1 cellular context compared by ENCODE assay signal in the genomic region with DNA sequence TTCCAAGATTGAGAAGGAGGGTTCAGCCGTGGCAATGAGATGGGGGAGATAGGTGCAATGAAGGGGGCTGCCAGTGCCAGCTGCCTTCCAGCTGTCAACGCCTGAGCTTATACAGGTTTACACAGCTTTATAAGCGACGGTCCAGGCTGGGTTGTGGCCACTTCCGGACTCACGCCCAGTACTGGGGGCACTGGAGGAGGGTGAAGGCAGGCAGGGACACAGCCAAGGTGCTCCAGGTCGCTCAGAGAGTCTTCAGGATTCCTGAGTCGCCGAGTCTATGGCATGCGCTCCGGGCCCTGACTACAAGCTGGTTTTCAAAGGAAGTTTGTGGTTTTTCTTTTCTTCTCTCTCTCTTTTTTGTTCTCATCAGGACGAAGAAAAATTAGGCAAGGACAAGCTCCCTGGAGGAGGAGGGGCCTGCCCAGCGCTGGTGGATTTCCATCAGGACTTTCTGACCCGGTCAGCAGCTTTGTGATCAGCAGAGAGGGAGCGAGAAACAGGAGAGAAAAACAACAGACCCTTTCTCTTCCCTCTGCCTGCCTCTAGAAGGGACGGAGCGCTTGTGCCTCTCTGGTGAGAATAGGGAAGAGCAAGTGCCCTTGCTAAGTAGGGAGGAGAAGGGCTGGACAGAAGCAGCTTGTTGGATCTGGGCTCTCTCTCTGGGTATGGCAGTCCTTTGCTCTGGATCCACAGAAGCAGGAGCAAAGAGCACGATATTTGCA.
TF ChIP-seq lines count a peak whose summit lies in the region.

A gene with protein sequence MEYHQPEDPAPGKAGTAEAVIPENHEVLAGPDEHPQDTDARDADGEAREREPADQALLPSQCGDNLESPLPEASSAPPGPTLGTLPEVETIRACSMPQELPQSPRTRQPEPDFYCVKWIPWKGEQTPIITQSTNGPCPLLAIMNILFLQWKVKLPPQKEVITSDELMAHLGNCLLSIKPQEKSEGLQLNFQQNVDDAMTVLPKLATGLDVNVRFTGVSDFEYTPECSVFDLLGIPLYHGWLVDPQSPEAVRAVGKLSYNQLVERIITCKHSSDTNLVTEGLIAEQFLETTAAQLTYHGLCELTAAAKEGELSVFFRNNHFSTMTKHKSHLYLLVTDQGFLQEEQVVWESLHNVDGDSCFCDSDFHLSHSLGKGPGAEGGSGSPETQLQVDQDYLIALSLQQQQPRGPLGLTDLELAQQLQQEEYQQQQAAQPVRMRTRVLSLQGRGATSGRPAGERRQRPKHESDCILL (minus strand): TSS at position 572 of the 722 bp plus-strand sequence. CDS start 4,285 bp downstream, outside the sequence.

TF ChIP-seq in K562, 482 proteins besides CTCF, POLR2A, EP300 and RAD21 (continued from another document):
- TF ChIP-seq, protein P1, sequence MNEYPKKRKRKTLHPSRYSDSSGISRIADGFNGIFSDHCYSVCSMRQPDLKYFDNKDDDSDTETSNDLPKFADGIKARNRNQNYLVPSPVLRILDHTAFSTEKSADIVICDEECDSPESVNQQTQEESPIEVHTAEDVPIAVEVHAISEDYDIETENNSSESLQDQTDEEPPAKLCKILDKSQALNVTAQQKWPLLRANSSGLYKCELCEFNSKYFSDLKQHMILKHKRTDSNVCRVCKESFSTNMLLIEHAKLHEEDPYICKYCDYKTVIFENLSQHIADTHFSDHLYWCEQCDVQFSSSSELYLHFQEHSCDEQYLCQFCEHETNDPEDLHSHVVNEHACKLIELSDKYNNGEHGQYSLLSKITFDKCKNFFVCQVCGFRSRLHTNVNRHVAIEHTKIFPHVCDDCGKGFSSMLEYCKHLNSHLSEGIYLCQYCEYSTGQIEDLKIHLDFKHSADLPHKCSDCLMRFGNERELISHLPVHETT (CRISPR knock-in tag; conservative IDR thresholded peaks at IDR 0.05 in 1 of 2, IDR thresholded peaks at IDR 0.05 in 1 of 2), result no peak
- TF ChIP-seq, protein P2, sequence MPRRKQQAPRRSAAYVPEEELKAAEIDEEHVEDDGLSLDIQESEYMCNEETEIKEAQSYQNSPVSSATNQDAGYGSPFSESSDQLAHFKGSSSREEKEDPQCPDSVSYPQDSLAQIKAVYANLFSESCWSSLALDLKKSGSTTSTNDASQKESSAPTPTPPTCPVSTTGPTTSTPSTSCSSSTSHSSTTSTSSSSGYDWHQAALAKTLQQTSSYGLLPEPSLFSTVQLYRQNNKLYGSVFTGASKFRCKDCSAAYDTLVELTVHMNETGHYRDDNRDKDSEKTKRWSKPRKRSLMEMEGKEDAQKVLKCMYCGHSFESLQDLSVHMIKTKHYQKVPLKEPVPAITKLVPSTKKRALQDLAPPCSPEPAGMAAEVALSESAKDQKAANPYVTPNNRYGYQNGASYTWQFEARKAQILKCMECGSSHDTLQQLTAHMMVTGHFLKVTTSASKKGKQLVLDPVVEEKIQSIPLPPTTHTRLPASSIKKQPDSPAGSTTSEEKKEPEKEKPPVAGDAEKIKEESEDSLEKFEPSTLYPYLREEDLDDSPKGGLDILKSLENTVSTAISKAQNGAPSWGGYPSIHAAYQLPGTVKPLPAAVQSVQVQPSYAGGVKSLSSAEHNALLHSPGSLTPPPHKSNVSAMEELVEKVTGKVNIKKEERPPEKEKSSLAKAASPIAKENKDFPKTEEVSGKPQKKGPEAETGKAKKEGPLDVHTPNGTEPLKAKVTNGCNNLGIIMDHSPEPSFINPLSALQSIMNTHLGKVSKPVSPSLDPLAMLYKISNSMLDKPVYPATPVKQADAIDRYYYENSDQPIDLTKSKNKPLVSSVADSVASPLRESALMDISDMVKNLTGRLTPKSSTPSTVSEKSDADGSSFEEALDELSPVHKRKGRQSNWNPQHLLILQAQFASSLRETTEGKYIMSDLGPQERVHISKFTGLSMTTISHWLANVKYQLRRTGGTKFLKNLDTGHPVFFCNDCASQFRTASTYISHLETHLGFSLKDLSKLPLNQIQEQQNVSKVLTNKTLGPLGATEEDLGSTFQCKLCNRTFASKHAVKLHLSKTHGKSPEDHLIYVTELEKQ (CRISPR knock-in tag; IDR thresholded peaks at IDR 0.05), result no peak
- TF ChIP-seq ZNF76 (CRISPR knock-in tag; IDR thresholded peaks at IDR 0.05; ENCODE audit: borderline replicate concordance) (no peak), CBX8 (IDR thresholded peaks at IDR 0.05; ENCODE audit: borderline replicate concordance, extremely low read depth, low read depth, low read length, poor library complexity, severe bottlenecking) (no peak), PTRF (tag; IDR thresholded peaks at IDR 0.05) (no peak), ATF1 (CRISPR knock-in tag; IDR thresholded peaks at IDR 0.05) (no peak), ATF1 (tag; IDR thresholded peaks at IDR 0.05) (no peak), ZNF263 (CRISPR knock-in tag; IDR thresholded peaks at IDR 0.05; ENCODE audit: borderline replicate concordance) (no peak; the same call in 1 of the 2 replicates), ELF1 (tag; IDR thresholded peaks at IDR 0.05) (peak; percentile 54)
- TF ChIP-seq, protein P3, sequence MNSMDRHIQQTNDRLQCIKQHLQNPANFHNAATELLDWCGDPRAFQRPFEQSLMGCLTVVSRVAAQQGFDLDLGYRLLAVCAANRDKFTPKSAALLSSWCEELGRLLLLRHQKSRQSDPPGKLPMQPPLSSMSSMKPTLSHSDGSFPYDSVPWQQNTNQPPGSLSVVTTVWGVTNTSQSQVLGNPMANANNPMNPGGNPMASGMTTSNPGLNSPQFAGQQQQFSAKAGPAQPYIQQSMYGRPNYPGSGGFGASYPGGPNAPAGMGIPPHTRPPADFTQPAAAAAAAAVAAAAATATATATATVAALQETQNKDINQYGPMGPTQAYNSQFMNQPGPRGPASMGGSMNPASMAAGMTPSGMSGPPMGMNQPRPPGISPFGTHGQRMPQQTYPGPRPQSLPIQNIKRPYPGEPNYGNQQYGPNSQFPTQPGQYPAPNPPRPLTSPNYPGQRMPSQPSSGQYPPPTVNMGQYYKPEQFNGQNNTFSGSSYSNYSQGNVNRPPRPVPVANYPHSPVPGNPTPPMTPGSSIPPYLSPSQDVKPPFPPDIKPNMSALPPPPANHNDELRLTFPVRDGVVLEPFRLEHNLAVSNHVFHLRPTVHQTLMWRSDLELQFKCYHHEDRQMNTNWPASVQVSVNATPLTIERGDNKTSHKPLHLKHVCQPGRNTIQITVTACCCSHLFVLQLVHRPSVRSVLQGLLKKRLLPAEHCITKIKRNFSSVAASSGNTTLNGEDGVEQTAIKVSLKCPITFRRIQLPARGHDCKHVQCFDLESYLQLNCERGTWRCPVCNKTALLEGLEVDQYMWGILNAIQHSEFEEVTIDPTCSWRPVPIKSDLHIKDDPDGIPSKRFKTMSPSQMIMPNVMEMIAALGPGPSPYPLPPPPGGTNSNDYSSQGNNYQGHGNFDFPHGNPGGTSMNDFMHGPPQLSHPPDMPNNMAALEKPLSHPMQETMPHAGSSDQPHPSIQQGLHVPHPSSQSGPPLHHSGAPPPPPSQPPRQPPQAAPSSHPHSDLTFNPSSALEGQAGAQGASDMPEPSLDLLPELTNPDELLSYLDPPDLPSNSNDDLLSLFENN (IDR thresholded peaks at IDR 0.05; ENCODE audit: low read depth in 2 of 2, low read length in 2 of 2), result no peak
- TF ChIP-seq, protein P4, sequence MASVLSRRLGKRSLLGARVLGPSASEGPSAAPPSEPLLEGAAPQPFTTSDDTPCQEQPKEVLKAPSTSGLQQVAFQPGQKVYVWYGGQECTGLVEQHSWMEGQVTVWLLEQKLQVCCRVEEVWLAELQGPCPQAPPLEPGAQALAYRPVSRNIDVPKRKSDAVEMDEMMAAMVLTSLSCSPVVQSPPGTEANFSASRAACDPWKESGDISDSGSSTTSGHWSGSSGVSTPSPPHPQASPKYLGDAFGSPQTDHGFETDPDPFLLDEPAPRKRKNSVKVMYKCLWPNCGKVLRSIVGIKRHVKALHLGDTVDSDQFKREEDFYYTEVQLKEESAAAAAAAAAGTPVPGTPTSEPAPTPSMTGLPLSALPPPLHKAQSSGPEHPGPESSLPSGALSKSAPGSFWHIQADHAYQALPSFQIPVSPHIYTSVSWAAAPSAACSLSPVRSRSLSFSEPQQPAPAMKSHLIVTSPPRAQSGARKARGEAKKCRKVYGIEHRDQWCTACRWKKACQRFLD (CRISPR knock-in tag; IDR thresholded peaks at IDR 0.05), result peak; percentile 22; the same call in 1 of the 2 replicates
- TF ChIP-seq, protein P5, sequence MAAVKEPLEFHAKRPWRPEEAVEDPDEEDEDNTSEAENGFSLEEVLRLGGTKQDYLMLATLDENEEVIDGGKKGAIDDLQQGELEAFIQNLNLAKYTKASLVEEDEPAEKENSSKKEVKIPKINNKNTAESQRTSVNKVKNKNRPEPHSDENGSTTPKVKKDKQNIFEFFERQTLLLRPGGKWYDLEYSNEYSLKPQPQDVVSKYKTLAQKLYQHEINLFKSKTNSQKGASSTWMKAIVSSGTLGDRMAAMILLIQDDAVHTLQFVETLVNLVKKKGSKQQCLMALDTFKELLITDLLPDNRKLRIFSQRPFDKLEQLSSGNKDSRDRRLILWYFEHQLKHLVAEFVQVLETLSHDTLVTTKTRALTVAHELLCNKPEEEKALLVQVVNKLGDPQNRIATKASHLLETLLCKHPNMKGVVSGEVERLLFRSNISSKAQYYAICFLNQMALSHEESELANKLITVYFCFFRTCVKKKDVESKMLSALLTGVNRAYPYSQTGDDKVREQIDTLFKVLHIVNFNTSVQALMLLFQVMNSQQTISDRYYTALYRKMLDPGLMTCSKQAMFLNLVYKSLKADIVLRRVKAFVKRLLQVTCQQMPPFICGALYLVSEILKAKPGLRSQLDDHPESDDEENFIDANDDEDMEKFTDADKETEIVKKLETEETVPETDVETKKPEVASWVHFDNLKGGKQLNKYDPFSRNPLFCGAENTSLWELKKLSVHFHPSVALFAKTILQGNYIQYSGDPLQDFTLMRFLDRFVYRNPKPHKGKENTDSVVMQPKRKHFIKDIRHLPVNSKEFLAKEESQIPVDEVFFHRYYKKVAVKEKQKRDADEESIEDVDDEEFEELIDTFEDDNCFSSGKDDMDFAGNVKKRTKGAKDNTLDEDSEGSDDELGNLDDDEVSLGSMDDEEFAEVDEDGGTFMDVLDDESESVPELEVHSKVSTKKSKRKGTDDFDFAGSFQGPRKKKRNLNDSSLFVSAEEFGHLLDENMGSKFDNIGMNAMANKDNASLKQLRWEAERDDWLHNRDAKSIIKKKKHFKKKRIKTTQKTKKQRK (IDR thresholded peaks at IDR 0.05; ENCODE audit: borderline replicate concordance, low read depth, low read length), result no peak
- TF ChIP-seq, protein P6, sequence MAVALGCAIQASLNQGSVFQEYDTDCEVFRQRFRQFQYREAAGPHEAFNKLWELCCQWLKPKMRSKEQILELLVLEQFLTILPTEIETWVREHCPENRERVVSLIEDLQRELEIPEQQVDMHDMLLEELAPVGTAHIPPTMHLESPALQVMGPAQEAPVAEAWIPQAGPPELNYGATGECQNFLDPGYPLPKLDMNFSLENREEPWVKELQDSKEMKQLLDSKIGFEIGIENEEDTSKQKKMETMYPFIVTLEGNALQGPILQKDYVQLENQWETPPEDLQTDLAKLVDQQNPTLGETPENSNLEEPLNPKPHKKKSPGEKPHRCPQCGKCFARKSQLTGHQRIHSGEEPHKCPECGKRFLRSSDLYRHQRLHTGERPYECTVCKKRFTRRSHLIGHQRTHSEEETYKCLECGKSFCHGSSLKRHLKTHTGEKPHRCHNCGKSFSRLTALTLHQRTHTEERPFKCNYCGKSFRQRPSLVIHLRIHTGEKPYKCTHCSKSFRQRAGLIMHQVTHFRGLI (CRISPR knock-in tag; IDR thresholded peaks at IDR 0.05), result no peak
- TF ChIP-seq, protein P7, sequence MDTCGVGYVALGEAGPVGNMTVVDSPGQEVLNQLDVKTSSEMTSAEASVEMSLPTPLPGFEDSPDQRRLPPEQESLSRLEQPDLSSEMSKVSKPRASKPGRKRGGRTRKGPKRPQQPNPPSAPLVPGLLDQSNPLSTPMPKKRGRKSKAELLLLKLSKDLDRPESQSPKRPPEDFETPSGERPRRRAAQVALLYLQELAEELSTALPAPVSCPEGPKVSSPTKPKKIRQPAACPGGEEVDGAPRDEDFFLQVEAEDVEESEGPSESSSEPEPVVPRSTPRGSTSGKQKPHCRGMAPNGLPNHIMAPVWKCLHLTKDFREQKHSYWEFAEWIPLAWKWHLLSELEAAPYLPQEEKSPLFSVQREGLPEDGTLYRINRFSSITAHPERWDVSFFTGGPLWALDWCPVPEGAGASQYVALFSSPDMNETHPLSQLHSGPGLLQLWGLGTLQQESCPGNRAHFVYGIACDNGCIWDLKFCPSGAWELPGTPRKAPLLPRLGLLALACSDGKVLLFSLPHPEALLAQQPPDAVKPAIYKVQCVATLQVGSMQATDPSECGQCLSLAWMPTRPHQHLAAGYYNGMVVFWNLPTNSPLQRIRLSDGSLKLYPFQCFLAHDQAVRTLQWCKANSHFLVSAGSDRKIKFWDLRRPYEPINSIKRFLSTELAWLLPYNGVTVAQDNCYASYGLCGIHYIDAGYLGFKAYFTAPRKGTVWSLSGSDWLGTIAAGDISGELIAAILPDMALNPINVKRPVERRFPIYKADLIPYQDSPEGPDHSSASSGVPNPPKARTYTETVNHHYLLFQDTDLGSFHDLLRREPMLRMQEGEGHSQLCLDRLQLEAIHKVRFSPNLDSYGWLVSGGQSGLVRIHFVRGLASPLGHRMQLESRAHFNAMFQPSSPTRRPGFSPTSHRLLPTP (IDR thresholded peaks at IDR 0.05; ENCODE audit: borderline replicate concordance, extremely low read depth, insufficient read length), result no peak
